8 cellular contexts compared by ENCODE assay signal in the genomic region with DNA sequence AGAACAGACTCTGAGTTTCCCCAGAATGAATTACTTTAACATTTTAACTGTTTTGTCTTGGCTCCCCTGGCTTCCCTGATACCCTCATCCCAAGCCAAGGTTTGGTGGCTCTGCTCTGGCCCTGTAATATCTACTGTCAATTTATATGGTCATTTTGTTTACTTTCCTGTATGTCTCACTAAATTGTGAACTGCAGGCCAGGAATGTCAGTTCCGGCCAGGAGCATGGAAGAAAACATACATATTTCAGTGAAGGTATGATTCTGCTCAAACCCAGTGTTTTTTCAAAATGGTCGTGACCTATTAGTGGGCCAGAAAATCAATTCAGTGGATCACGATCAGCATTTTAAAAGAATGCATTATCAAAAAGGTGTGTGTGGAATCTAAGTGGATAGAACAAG. TPM values are rescaled to one million over a fixed set of nuclear protein-coding genes. Genes with fewer than 3 reads are reported as not detected.
DNase-seq lines count a peak whose midpoint lies in the region; ATAC-seq and TF ChIP-seq lines count a peak whose summit lies in the region.

No MANE protein-coding gene starts in this region.

- peaks cover 3% of the 10 kb centered on the region for H3K79me2 ChIP-seq in ACC112 (ENCODE audit: control insufficient read depth, insufficient read depth, low read length, unreplicated experiment)

- no peak for TF ChIP-seq POLR2A in erythroblast (IDR thresholded peaks at IDR 0.05; ENCODE audit: low read length)

- H2AFZ ChIP-seq in ACC112 (ENCODE audit: low read length, unreplicated experiment) = no peak overlapping the region

- peak overlapping the region; percentile 93 for H3K4me3 ChIP-seq in ACC112 (ENCODE audit: low read depth, low read length)
- H3K4me3 ChIP-seq in HUES64 (ENCODE audit: low read length) = peak overlapping the region; percentile 85
- peak overlapping the region; percentile 55 to 65 for H3K4me3 ChIP-seq in muscle layer of duodenum (ENCODE audit: low read depth in 1 of 2, low read length in 2 of 2)

- no peaks in the 10 kb centered on the region for H3K9me3 Mint-ChIP-seq in central memory CD8-positive, alpha-beta T cell

- H3K27me3 Mint-ChIP-seq in central memory CD8-positive, alpha-beta T cell = no peaks in the 10 kb centered on the region

- peaks cover 12% of the 10 kb centered on the region for H3K36me3 Mint-ChIP-seq in central memory CD8-positive, alpha-beta T cell (ENCODE audit: insufficient read depth)

- H3K9ac ChIP-seq in HUES64 (ENCODE audit: low read depth, low read length) = no peak overlapping the region

- no peak for DNase-seq in central memory CD8-positive, alpha-beta T cell (ENCODE audit: low spot score in 2 of 2)
- DNase-seq in inferior parietal cortex (ENCODE audit: extremely low spot score) (no peak), GM19240 (ENCODE audit: insufficient read length, low spot score) (no peak), erythroblast (lab: John Stamatoyannopoulos, UW) (no peak)

- 83% methylated on average over 3 of the region's 3 CpGs for WGBS in HUES64

- no peaks in the 10 kb centered on the region for H3K36me3 ChIP-seq in ACC112 (ENCODE audit: insufficient read depth, low read length)
- no peaks in the 10 kb centered on the region for H3K36me3 ChIP-seq in HUES64 (ENCODE audit: insufficient read depth, low read length)
- peaks cover 0 to 3% of the 10 kb centered on the region in 2 donors for H3K36me3 ChIP-seq in muscle layer of duodenum (ENCODE audit: control insufficient read depth in 1 of 2, insufficient read depth in 2 of 2, low read length in 2 of 2)

- H3K9me3 ChIP-seq in HUES64 (ENCODE audit: insufficient read depth, low read depth, low read length) (no peaks in the 10 kb centered on the region), muscle layer of duodenum (ENCODE audit: control insufficient read depth in 1 of 2, low read length in 2 of 2) (no peaks in the 10 kb centered on the region)

- H3K4me1 ChIP-seq in ACC112 (ENCODE audit: control insufficient read depth, insufficient read depth, low read length, unreplicated experiment) = peaks cover 11% of the 10 kb centered on the region
- no peaks in the 10 kb centered on the region for H3K4me1 ChIP-seq in HUES64 (ENCODE audit: insufficient read depth, low read length)
- no peaks in the 10 kb centered on the region for H3K4me1 ChIP-seq in muscle layer of duodenum (ENCODE audit: control insufficient read depth in 1 of 2, insufficient read depth in 2 of 2, low read length in 2 of 2)

- ATAC-seq in central memory CD8-positive, alpha-beta T cell (replicated peaks; ENCODE audit: extremely low read depth, poor library complexity, severe bottlenecking) = no peak
- no peak for ATAC-seq in HG02973 (IDR thresholded peaks at IDR 0.05; ENCODE audit: unreplicated experiment)

- peak overlapping the region; percentile 97 for H3K27ac ChIP-seq in ACC112 (ENCODE audit: low read depth, low read length)
- no peak overlapping the region for H3K27ac ChIP-seq in HUES64 (ENCODE audit: low read depth, low read length)
- peak overlapping the region; percentile 49 for H3K27ac ChIP-seq in muscle layer of duodenum (ENCODE audit: low read length)

- H3K4me3 Mint-ChIP-seq in central memory CD8-positive, alpha-beta T cell = peak overlapping the region; percentile 97

- H3K4me1 Mint-ChIP-seq in central memory CD8-positive, alpha-beta T cell = peaks cover 30% of the 10 kb centered on the region

- H3K27me3 ChIP-seq in ACC112 (ENCODE audit: insufficient read depth, low read length) = no peaks in the 10 kb centered on the region
- no peaks in the 10 kb centered on the region for H3K27me3 ChIP-seq in HUES64 (ENCODE audit: insufficient read depth, low read length)
- no peaks in the 10 kb centered on the region for H3K27me3 ChIP-seq in muscle layer of duodenum (ENCODE audit: low read depth, low read length)

- peak overlapping the region; percentile 97 for H3K27ac Mint-ChIP-seq in central memory CD8-positive, alpha-beta T cell (ENCODE audit: low read depth)

RNA-seq across cellular contexts. Expression of gene RPGR, which starts 1.2 kb away (rescaled TPM):
- 4.6 TPM for polyA plus RNA-seq in HUES64 (2013, experiment 1 of 2)
- polyA plus RNA-seq in HUES64 (2013, experiment 2 of 2) = 4.9 TPM

RNA-seq across cellular contexts. Expression of gene OTC, which starts 26.3 kb away (rescaled TPM):
- polyA plus RNA-seq in HUES64 (2013, experiment 1 of 2) = not detected
- not detected for polyA plus RNA-seq in HUES64 (2013, experiment 2 of 2)
